In the genomic region with DNA sequence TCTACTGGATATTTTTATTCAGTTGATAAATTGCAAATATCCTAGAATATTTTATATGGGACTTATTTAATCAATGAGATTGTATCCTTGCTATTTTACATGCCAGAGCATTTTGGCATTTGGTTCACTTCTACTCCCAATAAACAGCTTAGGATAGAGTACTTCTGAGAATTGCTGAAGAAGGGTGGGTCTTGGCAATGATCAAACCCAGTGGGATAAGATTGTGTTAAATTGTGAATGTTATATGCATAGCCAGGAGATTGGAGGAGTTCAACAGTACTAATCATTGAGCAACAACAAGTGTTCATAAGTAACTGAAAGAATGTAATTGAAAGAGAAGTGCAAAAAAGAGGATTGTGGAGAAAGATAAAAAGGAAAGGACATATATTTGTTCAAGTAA, we compare ENCODE assay signal across 1 cellular context.
TF ChIP-seq lines count a peak whose summit lies in the region.

No MANE protein-coding gene starts in this region.

TF ChIP-seq in IMR-90, 13 proteins besides CTCF, POLR2A, EP300 and RAD21 (continued from another document):
- no peak for TF ChIP-seq BHLHE40 (IDR thresholded peaks at IDR 0.05; ENCODE audit: low read depth, low read length)
- TF ChIP-seq, protein P1, sequence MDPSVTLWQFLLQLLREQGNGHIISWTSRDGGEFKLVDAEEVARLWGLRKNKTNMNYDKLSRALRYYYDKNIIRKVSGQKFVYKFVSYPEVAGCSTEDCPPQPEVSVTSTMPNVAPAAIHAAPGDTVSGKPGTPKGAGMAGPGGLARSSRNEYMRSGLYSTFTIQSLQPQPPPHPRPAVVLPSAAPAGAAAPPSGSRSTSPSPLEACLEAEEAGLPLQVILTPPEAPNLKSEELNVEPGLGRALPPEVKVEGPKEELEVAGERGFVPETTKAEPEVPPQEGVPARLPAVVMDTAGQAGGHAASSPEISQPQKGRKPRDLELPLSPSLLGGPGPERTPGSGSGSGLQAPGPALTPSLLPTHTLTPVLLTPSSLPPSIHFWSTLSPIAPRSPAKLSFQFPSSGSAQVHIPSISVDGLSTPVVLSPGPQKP (IDR thresholded peaks at IDR 0.05; ENCODE audit: borderline replicate concordance, low read depth, low read length) = no peak
- TF ChIP-seq, protein P2, sequence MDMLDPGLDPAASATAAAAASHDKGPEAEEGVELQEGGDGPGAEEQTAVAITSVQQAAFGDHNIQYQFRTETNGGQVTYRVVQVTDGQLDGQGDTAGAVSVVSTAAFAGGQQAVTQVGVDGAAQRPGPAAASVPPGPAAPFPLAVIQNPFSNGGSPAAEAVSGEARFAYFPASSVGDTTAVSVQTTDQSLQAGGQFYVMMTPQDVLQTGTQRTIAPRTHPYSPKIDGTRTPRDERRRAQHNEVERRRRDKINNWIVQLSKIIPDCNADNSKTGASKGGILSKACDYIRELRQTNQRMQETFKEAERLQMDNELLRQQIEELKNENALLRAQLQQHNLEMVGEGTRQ (IDR thresholded peaks at IDR 0.05; ENCODE audit: low read depth, low read length) = no peak
- TF ChIP-seq CHD1 (IDR thresholded peaks at IDR 0.05; ENCODE audit: low read depth, low read length) = no peak
- no peak for TF ChIP-seq RFX5 (IDR thresholded peaks at IDR 0.05; ENCODE audit: low read depth, low read length)
- no peak for TF ChIP-seq MXI1 (IDR thresholded peaks at IDR 0.05; ENCODE audit: borderline replicate concordance, low read depth, low read length)
- TF ChIP-seq RCOR1 (IDR thresholded peaks at IDR 0.05; ENCODE audit: insufficient replicate concordance, low read length) = no peak
- no peak for TF ChIP-seq SMC3 (IDR thresholded peaks at IDR 0.05; ENCODE audit: low read depth, low read length)
- no peak for TF ChIP-seq CEBPB (IDR thresholded peaks at IDR 0.05; ENCODE audit: low read depth, low read length)
